Comparison of ENCODE assay signal across 18 cellular contexts in genomic region chr11:11037162-11037732, GRCh38.
DNase-seq lines count a peak whose midpoint lies in the region; ATAC-seq and TF ChIP-seq lines count a peak whose summit lies in the region.
"Had no signal": no experiment of that assay in that cellular context is flagged by ENCODE, and none has a peak within 500 bp of the region (broad histone marks: within the 10 kb centered on the region; RNA-seq: fewer than 3 reads in every experiment).

No MANE protein-coding gene starts in this region.

- H3K4me1 ChIP-seq in naive thymus-derived CD4-positive, alpha-beta T cell (ENCODE audit: control insufficient read depth in 2 of 2, insufficient read depth in 2 of 2, low read length in 2 of 2) = peaks cover 0 to 15% of the 10 kb centered on the region in 2 donors
- H3K4me1 ChIP-seq in uterus = peaks cover 0 to 4% of the 10 kb centered on the region in 2 donors

- intact Hi-C loops in natural killer cell (cut with micrococcal nuclease) = loop anchor here (10.0 kb wide), 1 partner anchor 228 kb away; no protein-coding TSS in a partner anchor
- intact Hi-C loops in naive thymus-derived CD4-positive, alpha-beta T cell (cut with micrococcal nuclease) = loop anchor here (1.0 to 5.0 kb wide), 5 partner anchors 40 to 750 kb away; no protein-coding TSS in a partner anchor
- intact Hi-C loops in uterus (cut with DNase I; ENCODE audit: low total_unique reads) = loop anchor here (5.0 kb wide), 1 partner anchor 750 kb away; no protein-coding TSS in a partner anchor

- no peaks in the 10 kb centered on the region for H3K9me3 ChIP-seq in T-helper 17 cell (ENCODE audit: control insufficient read depth, low read length, poor library complexity, severe bottlenecking)
- no peaks in the 10 kb centered on the region for H3K9me3 ChIP-seq in naive thymus-derived CD4-positive, alpha-beta T cell (ENCODE audit: control insufficient read depth in 2 of 3, low read length in 3 of 3)
- H3K9me3 ChIP-seq in uterus = no peaks in the 10 kb centered on the region
- H3K9me3 ChIP-seq: suprapubic skin had no signal

- no peaks in the 10 kb centered on the region for H3K36me3 ChIP-seq in naive thymus-derived CD4-positive, alpha-beta T cell (ENCODE audit: control insufficient read depth in 2 of 3, insufficient read depth in 3 of 3, low read length in 3 of 3)
- H3K36me3 ChIP-seq in uterus = no peaks in the 10 kb centered on the region
- H3K36me3 ChIP-seq: suprapubic skin had no signal

- H3K9me3 Mint-ChIP-seq in natural killer cell treated with Interleukin-12 subunit alpha and Interleukin-12 subunit beta and Interleukin-15 and Interleukin-18, amount 100 ng/mL, for 72 hours = no peaks in the 10 kb centered on the region
- no peaks in the 10 kb centered on the region for H3K9me3 Mint-ChIP-seq in natural killer cell
- no peaks in the 10 kb centered on the region for H3K9me3 Mint-ChIP-seq in naive thymus-derived CD4-positive, alpha-beta T cell
- H3K9me3 Mint-ChIP-seq: CD8-positive, alpha-beta memory T cell; neural crest cell had no signal

- CTCF ChIA-PET in naive thymus-derived CD4-positive, alpha-beta T cell (lab: Charles Lee) = interaction anchor here (0.5 to 9.3 kb wide), 24 partner anchors 9 to 838 kb away, joined by 3 to 210 read pairs (median 4); no protein-coding TSS in a partner anchor

- no peaks in the 10 kb centered on the region for H3K36me3 Mint-ChIP-seq in natural killer cell treated with Interleukin-12 subunit alpha and Interleukin-12 subunit beta and Interleukin-15 and Interleukin-18, amount 100 ng/mL, for 72 hours
- no peaks in the 10 kb centered on the region for H3K36me3 Mint-ChIP-seq in natural killer cell
- H3K36me3 Mint-ChIP-seq in T-helper 17 cell (ENCODE audit: low read depth) = peaks cover 3% of the 10 kb centered on the region
- no peaks in the 10 kb centered on the region for H3K36me3 Mint-ChIP-seq in naive thymus-derived CD4-positive, alpha-beta T cell
- H3K36me3 Mint-ChIP-seq: activated CD8-positive, alpha-beta memory T cell treated with anti-CD3 and anti-CD28 coated beads, Interleukin-2, amount 10 ng/mL, durations not matched to agents 7 days and 5 days; CD8-positive, alpha-beta memory T cell had no signal

- TF ChIP-seq CTCF in natural killer cell (IDR thresholded peaks at IDR 0.05) (no peak), uterus (IDR thresholded peaks at IDR 0.05) (no peak)

- no peak for DNase-seq in natural killer cell treated with Interleukin-12 subunit alpha and Interleukin-12 subunit beta and Interleukin-15 and Interleukin-18, amount 100 ng/mL, for 72 hours (ENCODE audit: low spot score)
- DNase-seq in natural killer cell (no peak), T-helper 17 cell (no peak), uterus (no peak), NCI-H1694 treated with DMSO at 0.1 percent for 48 hours (lab: John Stamatoyannopoulos, UW) (no peak), NCI-H748 treated with DMSO at 0.1 percent for 48 hours (lab: John Stamatoyannopoulos, UW) (no peak), T-helper 9 cell (no peak)
- DNase-seq in naive thymus-derived CD4-positive, alpha-beta T cell = peak in 4 of 9 donors; percentile 10 to 23 (median 16)
- DNase-seq: activated CD8-positive, alpha-beta memory T cell treated with anti-CD3 and anti-CD28 coated beads, Interleukin-2, amount 10 ng/mL, durations not matched to agents 7 days and 5 days; activated effector memory CD4-positive, alpha-beta T cell treated with Interleukin-2 at 50 U/mL for 16 hours; NCI-H1417 treated with DMSO at 0.1 percent for 48 hours; PC-9; stimulated activated CD4-positive, alpha-beta T cell treated with anti-CD3 and anti-CD28 coated beads, Interleukin-12 subunit alpha, Interleukin-12 subunit beta, amount 100 ng/mL, for 4 hours; T1000 had no signal

- H3K27me3 ChIP-seq in naive thymus-derived CD4-positive, alpha-beta T cell (ENCODE audit: control insufficient read depth in 2 of 2, insufficient read depth in 2 of 2, low read length in 2 of 2) = no peaks in the 10 kb centered on the region
- H3K27me3 ChIP-seq in uterus = no peaks in the 10 kb centered on the region
- H3K27me3 ChIP-seq: suprapubic skin had no signal

- no peak overlapping the region for H3K27ac Mint-ChIP-seq in natural killer cell treated with Interleukin-12 subunit alpha and Interleukin-12 subunit beta and Interleukin-15 and Interleukin-18, amount 100 ng/mL, for 72 hours
- no peak overlapping the region for H3K27ac Mint-ChIP-seq in natural killer cell
- H3K27ac Mint-ChIP-seq in T-helper 17 cell = no peak overlapping the region
- H3K27ac Mint-ChIP-seq in naive thymus-derived CD4-positive, alpha-beta T cell = peak overlapping the region in 8 of 9 donors; percentile 50 to 93 (median 64)
- H3K27ac Mint-ChIP-seq: activated CD8-positive, alpha-beta memory T cell treated with anti-CD3 and anti-CD28 coated beads, Interleukin-2, amount 10 ng/mL, durations not matched to agents 7 days and 5 days; progenitor cell of endocrine pancreas had no signal

- H3K4me1 Mint-ChIP-seq in natural killer cell treated with Interleukin-12 subunit alpha and Interleukin-12 subunit beta and Interleukin-15 and Interleukin-18, amount 100 ng/mL, for 72 hours (ENCODE audit: low read depth in 2 of 2) = no peaks in the 10 kb centered on the region
- no peaks in the 10 kb centered on the region for H3K4me1 Mint-ChIP-seq in natural killer cell
- H3K4me1 Mint-ChIP-seq in T-helper 17 cell = peaks cover 5% of the 10 kb centered on the region
- H3K4me1 Mint-ChIP-seq in naive thymus-derived CD4-positive, alpha-beta T cell = peaks cover 0 to 38% (median 25%) of the 10 kb centered on the region in 7 donors
- H3K4me1 Mint-ChIP-seq: activated CD8-positive, alpha-beta memory T cell treated with anti-CD3 and anti-CD28 coated beads, Interleukin-2, amount 10 ng/mL, durations not matched to agents 7 days and 5 days had no signal

- ATAC-seq in natural killer cell treated with Interleukin-12 subunit alpha and Interleukin-12 subunit beta and Interleukin-15 and Interleukin-18, amount 100 ng/mL, for 72 hours = peak; percentile 24 to 50
- ATAC-seq in natural killer cell (no peak), T-helper 17 cell (peak; percentile 12)
- ATAC-seq in naive thymus-derived CD4-positive, alpha-beta T cell = peak; percentile 47

- peaks cover 21 to 24% of the 10 kb centered on the region in 2 donors for H3K27me3 Mint-ChIP-seq in natural killer cell treated with Interleukin-12 subunit alpha and Interleukin-12 subunit beta and Interleukin-15 and Interleukin-18, amount 100 ng/mL, for 72 hours
- H3K27me3 Mint-ChIP-seq in natural killer cell (ENCODE audit: low read depth in 2 of 2) (peaks cover 4 to 17% of the 10 kb centered on the region in 2 donors), T-helper 17 cell (peaks cover 27% of the 10 kb centered on the region)
- H3K27me3 Mint-ChIP-seq in naive thymus-derived CD4-positive, alpha-beta T cell = peaks cover 0 to 5% (median 0%) of the 10 kb centered on the region in 5 donors

- H3K4me3 Mint-ChIP-seq in natural killer cell treated with Interleukin-12 subunit alpha and Interleukin-12 subunit beta and Interleukin-15 and Interleukin-18, amount 100 ng/mL, for 72 hours = no peak overlapping the region
- H3K4me3 Mint-ChIP-seq in natural killer cell = no peak overlapping the region
- H3K4me3 Mint-ChIP-seq in T-helper 17 cell = no peak overlapping the region
- H3K4me3 Mint-ChIP-seq in naive thymus-derived CD4-positive, alpha-beta T cell = peak overlapping the region in 2 of 10 donors; percentile 2 to 34
- H3K4me3 Mint-ChIP-seq: activated CD8-positive, alpha-beta memory T cell treated with anti-CD3 and anti-CD28 coated beads, Interleukin-2, amount 10 ng/mL, durations not matched to agents 7 days and 5 days; CD8-positive, alpha-beta memory T cell; neural crest cell had no signal

- no peak overlapping the region for H3K4me3 ChIP-seq in naive thymus-derived CD4-positive, alpha-beta T cell (ENCODE audit: low read length)
- no peak overlapping the region for H3K4me3 ChIP-seq in uterus
- H3K4me3 ChIP-seq: PC-9, suprapubic skin had no signal

- no peak overlapping the region for H3K27ac ChIP-seq in naive thymus-derived CD4-positive, alpha-beta T cell (ENCODE audit: low read depth, low read length)
- H3K27ac ChIP-seq in uterus = peak overlapping the region; percentile 72 to 75
- H3K27ac ChIP-seq: PC-9, suprapubic skin had no signal

- POLR2A ChIA-PET in naive thymus-derived CD4-positive, alpha-beta T cell (lab: Charles Lee) = interaction anchor here (0.6 to 2.7 kb wide), 8 partner anchors 11 to 315 kb away, joined by 3 to 16 read pairs (median 4); no protein-coding TSS in a partner anchor

- no peak for TF ChIP-seq POLR2A in uterus (IDR thresholded peaks at IDR 0.05)

Comparison
In these comparisons a context has a peak if more than half of its experiments do, and no peak if none do; other contexts are left out.
1. ATAC-seq: peak in natural killer cell treated with Interleukin-12 subunit alpha and Interleukin-12 subunit beta and Interleukin-15 and Interleukin-18, amount 100 ng/mL, for 72 hours (2 of 2), T-helper 17 cell (single experiment) and naive thymus-derived CD4-positive, alpha-beta T cell (single experiment); none in natural killer cell (0 of 3).
2. H3K27ac Mint-ChIP-seq: peak in naive thymus-derived CD4-positive, alpha-beta T cell (8 of 9); none in natural killer cell treated with Interleukin-12 subunit alpha and Interleukin-12 subunit beta and Interleukin-15 and Interleukin-18, amount 100 ng/mL, for 72 hours (0 of 2), natural killer cell (0 of 2) and T-helper 17 cell (single experiment).